Comparison of ENCODE assay signal across 13 cellular contexts in genomic region chr6:139164001-139164400, GRCh38. TPM values are rescaled to one million over a fixed set of nuclear protein-coding genes. Genes with fewer than 3 reads are reported as not detected.
DNase-seq lines count a peak whose midpoint lies in the region; ATAC-seq, FAIRE-seq and TF ChIP-seq lines count a peak whose summit lies in the region.
"Had no signal": no experiment of that assay in that cellular context is flagged by ENCODE, and none has a peak within 500 bp of the region (broad histone marks: within the 10 kb centered on the region; RNA-seq: fewer than 3 reads in every experiment).

No MANE protein-coding gene starts in this region.

- no peaks in the 10 kb centered on the region for H4K20me1 ChIP-seq in HepG2 (ENCODE audit: insufficient read depth, low read length)

- H3K4me1 ChIP-seq in HepG2 (ENCODE audit: insufficient read depth, low read length) (no peaks in the 10 kb centered on the region), right lobe of liver (no peaks in the 10 kb centered on the region), foreskin keratinocyte (no peaks in the 10 kb centered on the region), upper lobe of right lung (peaks cover 28% of the 10 kb centered on the region)

- H2AFZ ChIP-seq in HepG2 (ENCODE audit: low read length): no peak overlapping the region
- H2AFZ ChIP-seq: parathyroid adenoma had no signal

- POLR2A ChIA-PET in HepG2 (lab: Yijun Ruan, JAX): no interaction called here
- POLR2A ChIA-PET in activated CD4-positive, alpha-beta memory T cell treated with anti-CD3 and anti-CD28 coated beads, Interleukin-2, amount 10 ng/mL, durations not matched to agents 7 days and 5 days (lab: Charles Lee): interaction anchor here (1.0 to 9.1 kb wide), 4 partner anchors 10 to 39 kb away, joined by 3 to 104 read pairs (median 5); no protein-coding TSS in a partner anchor

- H3K27me3 ChIP-seq in HepG2 (ENCODE audit: control insufficient read depth in 1 of 2, insufficient read depth in 2 of 2, low read length in 2 of 2): no peaks in the 10 kb centered on the region; a peak in 1 of 5 replicates
- H3K27me3 ChIP-seq in right lobe of liver: no peaks in the 10 kb centered on the region
- no peaks in the 10 kb centered on the region for H3K27me3 ChIP-seq in foreskin keratinocyte
- H3K27me3 ChIP-seq in upper lobe of right lung: no peaks in the 10 kb centered on the region

- TF ChIP-seq RAD21 in HepG2 (CRISPR knock-in tag; IDR thresholded peaks at IDR 0.05): no peak

- no peak for FAIRE-seq in HepG2 (lab: Jason Lieb, UNC)

- H3K36me3 ChIP-seq in HepG2 (replicated peaks in 1 of 2; ENCODE audit: control insufficient read depth in 1 of 2, insufficient read depth in 2 of 2, low read length in 2 of 2): no peaks in the 10 kb centered on the region
- H3K36me3 ChIP-seq in right lobe of liver: peaks cover 0 to 9% (median 2%) of the 10 kb centered on the region in 4 donors
- H3K36me3 ChIP-seq in upper lobe of right lung: peaks cover 22% of the 10 kb centered on the region

- TF ChIP-seq EP300 in HepG2 (IDR thresholded peaks at IDR 0.05; ENCODE audit: low read depth in 2 of 2, low read length in 2 of 2): no peak
- TF ChIP-seq EP300 in HepG2 (CRISPR knock-in tag; IDR thresholded peaks at IDR 0.05; ENCODE audit: borderline replicate concordance): no peak

- BruUV-seq in HepG2 (replicated peaks; lab: Mats Ljungman, UMichigan): no TSS peak

- H3K9me3 Mint-ChIP-seq in activated CD4-positive, alpha-beta memory T cell treated with anti-CD3 and anti-CD28 coated beads, Interleukin-2, amount 10 ng/mL, durations not matched to agents 7 days and 5 days: no peaks in the 10 kb centered on the region

- ATAC-seq in HepG2 (peak; percentile 78), right lobe of liver (no peak), foreskin keratinocyte (peak; percentile 54), upper lobe of right lung (peak; percentile 27), left lobe of liver (no peak)
- ATAC-seq: left colon had no signal

- 20% methylated on average over 3 of the region's 3 CpGs for WGBS in HepG2 (ENCODE audit: low lambda C conversion rate)
- 65% methylated on average over 3 of the region's 3 CpGs for WGBS in right lobe of liver (ENCODE audit: insufficient coverage, low coverage, low lambda C conversion rate, missing lambda C conversion rate)

- in situ Hi-C loops in HepG2 (cut with HindIII; ENCODE audit: extremely low pct_ligation_motif_present, low pct_unique_long_range_greater_than_20kb): no loop called here

- DNase-seq in HepG2 (ENCODE audit: low spot score) (no peak), right lobe of liver (no peak), foreskin keratinocyte (no peak), upper lobe of right lung (no peak), NCI-H1105 (lab: John Stamatoyannopoulos, UW) (no peak), NOMO-1 treated with DMSO at 0.1 percent for 48 hours (lab: John Stamatoyannopoulos, UW; ENCODE audit: unreplicated experiment) (no peak), left lobe of liver (ENCODE audit: low spot score) (no peak)
- DNase-seq in activated CD4-positive, alpha-beta memory T cell treated with anti-CD3 and anti-CD28 coated beads, Interleukin-2, amount 10 ng/mL, durations not matched to agents 7 days and 5 days: no peak
- DNase-seq: left colon, NCI-H2081 treated with DMSO at 0.1 percent for 48 hours, RPMI8226 had no signal

- H3K27ac ChIP-seq in HepG2 (ENCODE audit: extremely low read length, insufficient read depth, low read length) (no peak overlapping the region), right lobe of liver (no peak overlapping the region), foreskin keratinocyte (no peak overlapping the region), upper lobe of right lung (no peak overlapping the region)
- H3K27ac ChIP-seq: C4-2B, parathyroid adenoma had no signal

- H3K36me3 Mint-ChIP-seq in activated CD4-positive, alpha-beta memory T cell treated with anti-CD3 and anti-CD28 coated beads, Interleukin-2, amount 10 ng/mL, durations not matched to agents 7 days and 5 days (ENCODE audit: low read depth): peaks cover 51% of the 10 kb centered on the region

- H3K4me1 Mint-ChIP-seq in activated CD4-positive, alpha-beta memory T cell treated with anti-CD3 and anti-CD28 coated beads, Interleukin-2, amount 10 ng/mL, durations not matched to agents 7 days and 5 days: peaks cover 76% of the 10 kb centered on the region

- peak overlapping the region; percentile 68 for H3K27ac Mint-ChIP-seq in activated CD4-positive, alpha-beta memory T cell treated with anti-CD3 and anti-CD28 coated beads, Interleukin-2, amount 10 ng/mL, durations not matched to agents 7 days and 5 days

- intact Hi-C loops in HepG2 (cut with micrococcal nuclease; ENCODE audit: unreplicated experiment) (no loop called here), right lobe of liver (cut with DNase I) (no loop called here), upper lobe of right lung (cut with DNase I) (no loop called here)

- H3K9me3 ChIP-seq in HepG2 (ENCODE audit: low read length) (no peaks in the 10 kb centered on the region), right lobe of liver (no peaks in the 10 kb centered on the region), upper lobe of right lung (no peaks in the 10 kb centered on the region)

- no peak overlapping the region for H3K9ac ChIP-seq in HepG2 (ENCODE audit: insufficient read depth, low read depth, low read length)
- H3K9ac ChIP-seq: parathyroid adenoma had no signal

- H3K4me3 Mint-ChIP-seq in activated CD4-positive, alpha-beta memory T cell treated with anti-CD3 and anti-CD28 coated beads, Interleukin-2, amount 10 ng/mL, durations not matched to agents 7 days and 5 days: no peak overlapping the region

- H3K4me3 ChIP-seq in HepG2 (replicated peaks in 1 of 3; ENCODE audit: insufficient read depth in 1 of 3, low read depth in 2 of 3, low read length in 3 of 3): no peak overlapping the region
- H3K4me3 ChIP-seq in right lobe of liver: no peak overlapping the region
- no peak overlapping the region for H3K4me3 ChIP-seq in upper lobe of right lung

- TF ChIP-seq POLR2A in HepG2 (IDR thresholded peaks at IDR 0.05; ENCODE audit: insufficient read depth in 1 of 2, low read depth in 2 of 2, low read length in 2 of 2) (no peak), right lobe of liver (IDR thresholded peaks at IDR 0.05) (no peak)

- TF ChIP-seq CTCF in HepG2 (CRISPR knock-in tag; IDR thresholded peaks at IDR 0.05) (no peak), right lobe of liver (IDR thresholded peaks at IDR 0.05) (no peak), foreskin keratinocyte (conservative IDR thresholded peaks at IDR 0.05) (peak; percentile 31), upper lobe of right lung (IDR thresholded peaks at IDR 0.05) (peak; percentile 5)

- H3K79me2 ChIP-seq in HepG2 (ENCODE audit: insufficient read depth, low read length): no peaks in the 10 kb centered on the region

- no peak overlapping the region for H3K4me2 ChIP-seq in HepG2 (ENCODE audit: low read depth, low read length)

- H3K27me3 Mint-ChIP-seq in activated CD4-positive, alpha-beta memory T cell treated with anti-CD3 and anti-CD28 coated beads, Interleukin-2, amount 10 ng/mL, durations not matched to agents 7 days and 5 days: no peaks in the 10 kb centered on the region

- CTCF ChIA-PET in HepG2 (lab: Yijun Ruan, JAX; ENCODE audit: low intra/inter-chr PET ratio, low total read pairs): no interaction called here
- CTCF ChIA-PET in activated CD4-positive, alpha-beta memory T cell treated with anti-CD3 and anti-CD28 coated beads, Interleukin-2, amount 10 ng/mL, durations not matched to agents 7 days and 5 days (lab: Charles Lee): interaction anchor here (0.6 to 1.5 kb wide), 3 partner anchors 39 to 179 kb away, joined by 3 to 6 read pairs (median 3); no protein-coding TSS in a partner anchor

TF ChIP-seq in HepG2, 621 proteins besides CTCF, POLR2A, EP300 and RAD21 (continues in another document):
- no peak for TF ChIP-seq ZFP62 (CRISPR knock-in tag; IDR thresholded peaks at IDR 0.05)
- TF ChIP-seq JUND (CRISPR knock-in tag; IDR thresholded peaks at IDR 0.05): no peak
- no peak for TF ChIP-seq KDM5A (IDR thresholded peaks at IDR 0.05; ENCODE audit: borderline replicate concordance, low read length)
- TF ChIP-seq ZNF17 (CRISPR knock-in tag; IDR thresholded peaks at IDR 0.05): no peak
- TF ChIP-seq PHF20 (CRISPR knock-in tag; IDR thresholded peaks at IDR 0.05): no peak
- TF ChIP-seq SRSF1 (optimal IDR thresholded peaks at IDR 0.05; ENCODE audit: low read depth, low read length): no peak

RNA-seq across cellular contexts. Expression of gene HECA, which starts 29.1 kb away (rescaled TPM):
- total RNA-seq in HepG2 (2016; rRNA removed; fragmentation: Illumina TruSeq; extraction: Trizol) (0.15 and 0.18 TPM in 2 replicates), right lobe of liver (10 to 100 TPM in 4 of 6 experiments, 1 to 10 TPM in 2; 6.8 to 12.2 (median 11.0) TPM), foreskin keratinocyte (15.4 and 16.1 TPM in 2 replicates), upper lobe of right lung (48.9 TPM), left lobe of liver (7.4 TPM)
- total RNA-seq in HepG2 (2016; cell fraction: cytosol; rRNA removed; fragmentation: Illumina TruSeq; extraction: Trizol; ENCODE audit: low read depth): 0.10 TPM in 1 of 2 replicates, not detected in the other
- total RNA-seq in HepG2 (2016; cell fraction: insoluble cytoplasmic fraction; rRNA removed; fragmentation: Illumina TruSeq; extraction: Trizol): 0.13 and 0.17 TPM in 2 replicates
- 0.09 and 0.10 TPM in 2 replicates for total RNA-seq in HepG2 (2016; cell fraction: membrane; rRNA removed; fragmentation: Illumina TruSeq; extraction: Trizol)
- 0.13 and 0.16 TPM in 2 replicates for total RNA-seq in HepG2 (2016; cell fraction: nucleus; rRNA removed; fragmentation: Illumina TruSeq; extraction: Trizol)
- polyA plus RNA-seq in HepG2 (2011; rRNA removed) (0.49 and 0.68 TPM in 2 replicates), foreskin keratinocyte (4.4 and 4.7 TPM in 2 replicates)
- polyA plus RNA-seq in HepG2 (2011; cell fraction: cytosol; rRNA removed): 0.25 and 0.47 TPM in 2 replicates
- 0.35 and 0.52 TPM in 2 replicates for polyA plus RNA-seq in HepG2 (2011; cell fraction: nucleus; rRNA removed)
- polyA plus RNA-seq in HepG2 (2012): 0.87 and 1.8 TPM in 2 replicates
- polyA plus RNA-seq in HepG2 (2016; cell fraction: cytosol; fragmentation: Illumina TruSeq; extraction: Trizol; ENCODE audit: low read depth): not detected in 2 replicates
- polyA plus RNA-seq in HepG2 (2016; cell fraction: insoluble cytoplasmic fraction; fragmentation: Illumina TruSeq; extraction: Trizol; ENCODE audit: low read depth): 0.13 and 0.22 TPM in 2 replicates
- polyA plus RNA-seq in HepG2 (2016; cell fraction: membrane; fragmentation: Illumina TruSeq; extraction: Trizol; ENCODE audit: low read depth): 0.03 and 0.08 TPM in 2 replicates
- 0.12 and 0.15 TPM in 2 replicates for polyA plus RNA-seq in HepG2 (2016; cell fraction: nucleus; fragmentation: Illumina TruSeq; extraction: Trizol; ENCODE audit: insufficient read depth, low read depth)
- 1.0 and 7.6 TPM in 2 replicates for polyA minus RNA-seq in HepG2 (2011; rRNA and poly(A)+ RNA removed; ENCODE audit: low replicate concordance)
- 0.70 and 1.2 TPM in 2 replicates for polyA minus RNA-seq in HepG2 (2011; cell fraction: cytosol; rRNA and poly(A)+ RNA removed)
- polyA minus RNA-seq in HepG2 (2011; cell fraction: nucleus; rRNA and poly(A)+ RNA removed): 0.77 and 1.4 TPM in 2 replicates
- total RNA-seq in activated CD4-positive, alpha-beta memory T cell treated with anti-CD3 and anti-CD28 coated beads, Interleukin-2, amount 10 ng/mL, durations not matched to agents 7 days and 5 days: 10 to 100 TPM; 78.9 to 81.7 TPM

Comparison
In these comparisons a context has a peak if more than half of its experiments do, and no peak if none do; other contexts are left out.
1. ATAC-seq: peak in HepG2 (single experiment), foreskin keratinocyte (single experiment) and upper lobe of right lung (single experiment); none in right lobe of liver (0 of 4) and left lobe of liver (single experiment).
2. CTCF ChIP-seq: peak in foreskin keratinocyte (single experiment) and upper lobe of right lung (single experiment); none in HepG2 (single experiment) and right lobe of liver (0 of 4).